25 cellular contexts compared by ENCODE assay signal in the genomic region with DNA sequence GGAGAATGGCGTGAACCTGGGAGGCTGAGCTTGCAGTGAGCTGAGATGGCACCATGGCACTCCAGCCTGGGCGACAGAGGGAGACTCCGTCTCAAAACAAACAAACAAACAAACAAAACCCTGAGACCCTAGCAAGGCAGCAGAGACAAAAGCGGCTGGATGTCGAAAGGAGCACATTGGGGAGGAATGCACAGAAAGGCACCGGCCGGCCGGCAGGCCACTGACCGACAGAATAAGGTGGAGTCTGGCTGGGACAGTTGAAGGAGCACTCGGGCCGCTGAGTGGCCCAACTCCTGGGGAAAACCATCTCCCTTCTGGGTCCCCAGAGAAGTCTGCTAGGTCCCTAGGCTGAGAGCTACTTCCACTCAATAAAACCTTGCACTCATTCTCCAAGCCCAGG.
"Had no signal": no experiment of that assay in that cellular context is flagged by ENCODE, and none has a peak within 500 bp of the region (broad histone marks: within the 10 kb centered on the region; RNA-seq: fewer than 3 reads in every experiment).

No MANE protein-coding gene starts in this region.

- DNase-seq: stimulated activated CD4-positive, alpha-beta T cell treated with anti-CD3 and anti-CD28 coated beads, Interleukin-2, amount 100 ng/mL, for 48 hours; stimulated activated CD4-positive, alpha-beta T cell treated with anti-CD3 and anti-CD28 coated beads, Interleukin-4, amount 100 ng/mL, for 1 hour; stimulated activated CD4-positive, alpha-beta T cell treated with anti-CD3 and anti-CD28 coated beads, Interleukin-4, amount 100 ng/mL, for 24 hours; stimulated activated CD4-positive, alpha-beta T cell treated with anti-CD3 and anti-CD28 coated beads, Interleukin-4, amount 100 ng/mL, for 4 hours; stimulated activated CD8-positive, alpha-beta memory T cell treated with anti-CD3 and anti-CD28 coated beads, Interleukin-4, amount 100 ng/mL, for 48 hours; stimulated activated naive B cell treated with anti-CD40 and anti-IgM and Interleukin-4, amounts not matched to agents 10 μg/mL and 1 μg/mL and 100 μg/mL, for 72 hours; stimulated activated naive CD4-positive, alpha-beta T cell; stimulated activated naive CD4-positive, alpha-beta T cell treated with Interleukin-2 at 50 U/mL for 16 hours; stimulated activated naive CD8-positive, alpha-beta T cell treated with anti-CD3 and anti-CD28 coated beads, Interleukin-15, amount 100 ng/mL, for 72 hours; stimulated activated naive CD8-positive, alpha-beta T cell treated with anti-CD3 and anti-CD28 coated beads, Interleukin-15, Interleukin-2, amounts not matched to agents 100 U/mL and 50 U/mL, for 24 hours; stomach; substantia nigra; thyroid gland; tibial artery; transverse colon; trophoblast cell; upper lobe of right lung; uterus had no signal

- H3K9me3 ChIP-seq: stomach, suprapubic skin, thoracic aorta, thyroid gland, tibial artery, transverse colon, upper lobe of left lung, upper lobe of right lung, uterus, vagina had no signal

- H3K27me3 ChIP-seq: stomach, suprapubic skin, thyroid gland, tibial artery, tibial nerve, transverse colon, upper lobe of left lung, upper lobe of right lung, uterus, vagina had no signal

- H3K27ac ChIP-seq: stomach, suprapubic skin, thoracic aorta, thyroid gland, tibial artery, tibial nerve, transverse colon, upper lobe of left lung, upper lobe of right lung, uterus, vagina had no signal

- H3K4me1 ChIP-seq: stomach, suprapubic skin, tibial artery, tibial nerve, transverse colon, upper lobe of left lung, upper lobe of right lung, uterus, vagina had no signal

- H3K36me3 ChIP-seq: stomach, suprapubic skin, thoracic aorta, thyroid gland, tibial artery, tibial nerve, transverse colon, upper lobe of left lung, upper lobe of right lung, uterus, vagina had no signal

- H3K4me3 ChIP-seq: stomach, suprapubic skin, thoracic aorta, thyroid gland, tibial artery, tibial nerve, transverse colon, upper lobe of left lung, upper lobe of right lung, uterus, vagina had no signal

- ATAC-seq: stimulated activated effector memory CD8-positive, alpha-beta T cell treated with anti-CD3 and anti-CD28 coated beads, Interleukin-12 subunit alpha, Interleukin-12 subunit beta, amount 100 ng/mL, for 72 hours; stimulated activated memory B cell treated with anti-CD40 and anti-IgM and Interleukin-4, amounts not matched to agents 10 μg/mL and 1 μg/mL and 100 μg/mL, for 72 hours; stimulated activated naive B cell treated with anti-CD40 and anti-IgM and Interleukin-4, amounts not matched to agents 10 μg/mL and 1 μg/mL and 100 μg/mL, for 72 hours; stimulated activated naive CD8-positive, alpha-beta T cell treated with anti-CD3 and anti-CD28 coated beads, Interleukin-15, amount 100 ng/mL, for 72 hours; stimulated activated naive CD8-positive, alpha-beta T cell treated with anti-CD3 and anti-CD28 coated beads, Interleukin-15, Interleukin-2, amounts not matched to agents 100 U/mL and 50 U/mL, for 24 hours; upper lobe of right lung had no signal
